ENCODE assay signal across 1 cellular context in the genomic region with DNA sequence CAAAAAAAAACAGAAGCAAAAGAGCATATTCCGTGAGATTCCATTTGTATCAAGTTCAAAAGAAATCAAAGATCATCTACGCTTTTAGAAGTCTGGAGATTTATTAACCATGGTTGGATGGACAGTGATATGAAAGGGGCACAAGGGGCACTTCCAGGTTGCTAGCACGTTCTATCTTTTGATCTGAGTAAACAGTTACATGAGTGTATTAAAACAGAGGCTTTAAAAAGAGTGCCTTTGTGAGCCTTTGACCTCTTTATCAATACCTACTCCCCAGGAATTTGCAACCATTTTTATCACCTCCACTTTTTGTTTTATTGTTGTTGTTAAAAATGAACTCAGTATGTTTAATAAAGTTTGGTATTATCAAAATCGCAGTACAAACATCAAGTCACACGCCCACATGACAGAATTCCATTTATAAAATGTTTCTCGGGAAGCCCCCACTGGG.
TF ChIP-seq lines count a peak whose summit lies in the region.

No MANE protein-coding gene starts in this region.

TF ChIP-seq in K562, 482 proteins besides CTCF, POLR2A, EP300 and RAD21 (continued from another document):
- TF ChIP-seq, protein P1, sequence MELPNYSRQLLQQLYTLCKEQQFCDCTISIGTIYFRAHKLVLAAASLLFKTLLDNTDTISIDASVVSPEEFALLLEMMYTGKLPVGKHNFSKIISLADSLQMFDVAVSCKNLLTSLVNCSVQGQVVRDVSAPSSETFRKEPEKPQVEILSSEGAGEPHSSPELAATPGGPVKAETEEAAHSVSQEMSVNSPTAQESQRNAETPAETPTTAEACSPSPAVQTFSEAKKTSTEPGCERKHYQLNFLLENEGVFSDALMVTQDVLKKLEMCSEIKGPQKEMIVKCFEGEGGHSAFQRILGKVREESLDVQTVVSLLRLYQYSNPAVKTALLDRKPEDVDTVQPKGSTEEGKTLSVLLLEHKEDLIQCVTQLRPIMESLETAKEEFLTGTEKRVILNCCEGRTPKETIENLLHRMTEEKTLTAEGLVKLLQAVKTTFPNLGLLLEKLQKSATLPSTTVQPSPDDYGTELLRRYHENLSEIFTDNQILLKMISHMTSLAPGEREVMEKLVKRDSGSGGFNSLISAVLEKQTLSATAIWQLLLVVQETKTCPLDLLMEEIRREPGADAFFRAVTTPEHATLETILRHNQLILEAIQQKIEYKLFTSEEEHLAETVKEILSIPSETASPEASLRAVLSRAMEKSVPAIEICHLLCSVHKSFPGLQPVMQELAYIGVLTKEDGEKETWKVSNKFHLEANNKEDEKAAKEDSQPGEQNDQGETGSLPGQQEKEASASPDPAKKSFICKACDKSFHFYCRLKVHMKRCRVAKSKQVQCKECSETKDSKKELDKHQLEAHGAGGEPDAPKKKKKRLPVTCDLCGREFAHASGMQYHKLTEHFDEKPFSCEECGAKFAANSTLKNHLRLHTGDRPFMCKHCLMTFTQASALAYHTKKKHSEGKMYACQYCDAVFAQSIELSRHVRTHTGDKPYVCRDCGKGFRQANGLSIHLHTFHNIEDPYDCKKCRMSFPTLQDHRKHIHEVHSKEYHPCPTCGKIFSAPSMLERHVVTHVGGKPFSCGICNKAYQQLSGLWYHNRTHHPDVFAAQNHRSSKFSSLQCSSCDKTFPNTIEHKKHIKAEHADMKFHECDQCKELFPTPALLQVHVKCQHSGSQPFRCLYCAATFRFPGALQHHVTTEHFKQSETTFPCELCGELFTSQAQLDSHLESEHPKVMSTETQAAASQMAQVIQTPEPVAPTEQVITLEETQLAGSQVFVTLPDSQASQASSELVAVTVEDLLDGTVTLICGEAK (IDR thresholded peaks at IDR 0.05), result 0 out of 2 replicates have a peak, but pooled peaks have one; percentile 47
- TF ChIP-seq, protein P1 (CRISPR knock-in tag; IDR thresholded peaks at IDR 0.05), result no peak
